In the genomic region with DNA sequence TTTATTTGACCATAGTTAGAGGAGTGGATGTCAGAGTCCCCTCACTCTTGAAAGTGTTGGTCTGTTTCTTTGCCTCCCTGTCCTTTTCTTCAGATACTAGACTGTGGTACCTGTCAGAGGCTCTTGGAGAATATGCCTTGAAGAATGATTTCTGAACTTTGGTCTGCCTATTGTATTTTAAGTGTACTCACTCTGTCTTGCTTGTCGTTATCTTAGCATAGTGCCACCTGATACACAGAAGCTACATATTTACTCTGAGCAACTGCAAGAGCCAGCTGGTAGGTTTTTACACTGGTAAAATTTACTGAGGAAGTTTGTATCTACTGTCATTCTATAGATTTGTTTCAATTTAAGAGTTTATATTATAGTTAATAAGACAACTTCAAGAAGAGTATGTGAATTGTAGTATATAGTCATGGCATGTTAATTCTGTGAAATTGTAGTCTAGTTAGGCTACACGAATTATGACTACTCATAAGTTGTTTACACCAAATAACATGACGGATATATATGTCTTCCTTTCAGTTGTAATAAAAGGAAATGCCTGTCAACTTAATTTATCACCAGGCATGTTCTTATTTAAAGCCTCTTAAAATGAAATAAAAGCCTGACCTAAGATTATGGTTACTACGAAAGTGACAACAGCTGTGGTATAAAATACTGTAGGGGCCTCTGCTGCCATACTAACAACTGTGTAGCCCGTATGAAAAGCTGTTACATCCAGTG, we compare ENCODE assay signal across 22 cellular contexts.
DNase-seq lines count a peak whose midpoint lies in the region; ATAC-seq and TF ChIP-seq lines count a peak whose summit lies in the region.
"Had no signal": no experiment of that assay in that cellular context is flagged by ENCODE, and none has a peak within 500 bp of the region (broad histone marks: within the 10 kb centered on the region; RNA-seq: fewer than 3 reads in every experiment).

No MANE protein-coding gene starts in this region.

- H3K4me3 ChIP-seq in hepatocyte: no peak overlapping the region
- H3K4me3 ChIP-seq: A549, suprapubic skin had no signal

- WGBS in hepatocyte (ENCODE audit: low lambda C conversion rate, missing lambda C conversion rate): 38% methylated on average over 5 of the region's 5 CpGs

- H3K36me3 ChIP-seq in hepatocyte (replicated peaks; ENCODE audit: insufficient read depth, low read depth): no peaks in the 10 kb centered on the region

- H3K9me3 ChIP-seq in hepatocyte (ENCODE audit: low read depth): no peaks in the 10 kb centered on the region
- H3K9me3 ChIP-seq: A549, suprapubic skin had no signal

- intact Hi-C loops in natural killer cell (cut with micrococcal nuclease): no loop called here

- TF ChIP-seq CTCF in natural killer cell (IDR thresholded peaks at IDR 0.05) (no peak), hepatocyte (IDR thresholded peaks at IDR 0.05; ENCODE audit: poor library complexity) (no peak), type B pancreatic cell (conservative IDR thresholded peaks at IDR 0.05) (no peak)

- no peak overlapping the region for H3K4me3 Mint-ChIP-seq in natural killer cell
- H3K4me3 Mint-ChIP-seq in natural killer cell treated with Interleukin-12 subunit alpha and Interleukin-12 subunit beta and Interleukin-15 and Interleukin-18, amount 100 ng/mL, for 72 hours: no peak overlapping the region
- H3K4me3 Mint-ChIP-seq in type B pancreatic cell: no peak overlapping the region
- H3K4me3 Mint-ChIP-seq: activated T-cell treated with anti-CD3 and anti-CD28 coated beads, Interleukin-2, amount 50 U/mL, for 4 hours; H9 had no signal

- H3K27me3 Mint-ChIP-seq in natural killer cell (ENCODE audit: low read depth in 2 of 2) (no peaks in the 10 kb centered on the region), type B pancreatic cell (no peaks in the 10 kb centered on the region)
- no peaks in the 10 kb centered on the region for H3K27me3 Mint-ChIP-seq in natural killer cell treated with Interleukin-12 subunit alpha and Interleukin-12 subunit beta and Interleukin-15 and Interleukin-18, amount 100 ng/mL, for 72 hours

- H3K27ac Mint-ChIP-seq in natural killer cell (peak overlapping the region; percentile 6 to 13), type B pancreatic cell (peak overlapping the region; percentile 19)
- no peak overlapping the region for H3K27ac Mint-ChIP-seq in natural killer cell treated with Interleukin-12 subunit alpha and Interleukin-12 subunit beta and Interleukin-15 and Interleukin-18, amount 100 ng/mL, for 72 hours

- peaks cover 32 to 53% of the 10 kb centered on the region in 2 donors for H3K4me1 Mint-ChIP-seq in natural killer cell
- peaks cover 0 to 11% of the 10 kb centered on the region in 2 donors for H3K4me1 Mint-ChIP-seq in natural killer cell treated with Interleukin-12 subunit alpha and Interleukin-12 subunit beta and Interleukin-15 and Interleukin-18, amount 100 ng/mL, for 72 hours (ENCODE audit: low read depth in 2 of 2)
- H3K4me1 Mint-ChIP-seq in type B pancreatic cell (ENCODE audit: unreplicated experiment): peaks cover 28% of the 10 kb centered on the region

- peaks cover 14% of the 10 kb centered on the region for H3K4me1 ChIP-seq in hepatocyte (ENCODE audit: insufficient read depth)
- H3K4me1 ChIP-seq: A549 had no signal

- ATAC-seq in natural killer cell: no peak
- ATAC-seq in natural killer cell treated with Interleukin-12 subunit alpha and Interleukin-12 subunit beta and Interleukin-15 and Interleukin-18, amount 100 ng/mL, for 72 hours: no peak
- ATAC-seq in HG03045 (IDR thresholded peaks at IDR 0.05; ENCODE audit: unreplicated experiment): no peak
- no peak for ATAC-seq in GM21390 (IDR thresholded peaks at IDR 0.05; ENCODE audit: unreplicated experiment)
- ATAC-seq in GM21360 (IDR thresholded peaks at IDR 0.05; ENCODE audit: unreplicated experiment): no peak
- ATAC-seq: A549; activated T-cell treated with anti-CD3 and anti-CD28 coated beads, Interleukin-2, amount 50 U/mL, for 4 hours; left lobe of liver; sciatic nerve had no signal

- H2AFZ ChIP-seq in hepatocyte: no peak overlapping the region

- H3K27ac ChIP-seq in hepatocyte: no peak overlapping the region
- H3K27ac ChIP-seq: A549, suprapubic skin had no signal

- H3K4me2 ChIP-seq in hepatocyte: peak overlapping the region; percentile 9
- H3K4me2 ChIP-seq: A549 had no signal

- DNase-seq in natural killer cell: no peak
- no peak for DNase-seq in natural killer cell treated with Interleukin-12 subunit alpha and Interleukin-12 subunit beta and Interleukin-15 and Interleukin-18, amount 100 ng/mL, for 72 hours (ENCODE audit: low spot score)
- DNase-seq in NCI-H82 treated with DMSO at 0.1 percent for 48 hours (lab: John Stamatoyannopoulos, UW; ENCODE audit: unreplicated experiment): peak; percentile 88
- peak; percentile 12 for DNase-seq in hepatocyte (ENCODE audit: low spot score)
- DNase-seq in type B pancreatic cell (ENCODE audit: extremely low spot score, unreplicated experiment): no peak
- DNase-seq: activated naive CD4-positive, alpha-beta T cell; activated T-cell treated with anti-CD3 and anti-CD28 coated beads, Interleukin-2, amount 50 U/mL, for 4 hours; cortex of kidney; H9; Kasumi-1; NCI-H1092; NCI-H2081; NCI-H446 treated with DMSO at 0.1 percent for 48 hours; posterior cingulate gyrus; SHP77 had no signal

- H3K36me3 Mint-ChIP-seq in natural killer cell: no peaks in the 10 kb centered on the region
- H3K36me3 Mint-ChIP-seq in natural killer cell treated with Interleukin-12 subunit alpha and Interleukin-12 subunit beta and Interleukin-15 and Interleukin-18, amount 100 ng/mL, for 72 hours: no peaks in the 10 kb centered on the region
- peaks cover 3% of the 10 kb centered on the region for H3K36me3 Mint-ChIP-seq in type B pancreatic cell

- H3K27me3 ChIP-seq in hepatocyte: no peaks in the 10 kb centered on the region
- H3K27me3 ChIP-seq: suprapubic skin had no signal

- no peaks in the 10 kb centered on the region for H3K9me2 ChIP-seq in hepatocyte (replicated peaks; ENCODE audit: insufficient read depth)

- H3K9me3 Mint-ChIP-seq in natural killer cell: no peaks in the 10 kb centered on the region
- H3K9me3 Mint-ChIP-seq in natural killer cell treated with Interleukin-12 subunit alpha and Interleukin-12 subunit beta and Interleukin-15 and Interleukin-18, amount 100 ng/mL, for 72 hours: no peaks in the 10 kb centered on the region
- H3K9me3 Mint-ChIP-seq in type B pancreatic cell: no peaks in the 10 kb centered on the region
- H3K9me3 Mint-ChIP-seq: activated T-cell treated with anti-CD3 and anti-CD28 coated beads, Interleukin-2, amount 50 U/mL, for 4 hours; H9 had no signal

- peaks cover 5% of the 10 kb centered on the region for H3K79me2 ChIP-seq in hepatocyte

- no peaks in the 10 kb centered on the region for H4K20me1 ChIP-seq in hepatocyte (ENCODE audit: insufficient read depth, poor library complexity, severe bottlenecking)

Comparison
In these comparisons a context has a peak if more than half of its experiments do, and no peak if none do; other contexts are left out.
1. H3K27ac Mint-ChIP-seq: peak in natural killer cell (2 of 2) and type B pancreatic cell (single experiment); none in natural killer cell treated with Interleukin-12 subunit alpha and Interleukin-12 subunit beta and Interleukin-15 and Interleukin-18, amount 100 ng/mL, for 72 hours (0 of 2).
2. DNase-seq: peak in NCI-H82 treated with DMSO at 0.1 percent for 48 hours (single experiment) and hepatocyte (single experiment); none in natural killer cell (single experiment), natural killer cell treated with Interleukin-12 subunit alpha and Interleukin-12 subunit beta and Interleukin-15 and Interleukin-18, amount 100 ng/mL, for 72 hours (single experiment) and type B pancreatic cell (single experiment).